ENCODE assay signal across 19 cellular contexts in genomic region chr19:18065173-18065495, GRCh38. TPM values are rescaled to one million over a fixed set of nuclear protein-coding genes. Genes with fewer than 3 reads are reported as not detected.
"Had no signal": no experiment of that assay in that cellular context is flagged by ENCODE, and none has a peak within 500 bp of the region (broad histone marks: within the 10 kb centered on the region; RNA-seq: fewer than 3 reads in every experiment).

No MANE protein-coding gene starts in this region.

- H3K27ac Mint-ChIP-seq: natural killer cell treated with Interleukin-12 subunit alpha and Interleukin-12 subunit beta and Interleukin-15 and Interleukin-18, amount 100 ng/mL, for 72 hours; type B pancreatic cell had no signal

- H3K4me3 Mint-ChIP-seq: natural killer cell treated with Interleukin-12 subunit alpha and Interleukin-12 subunit beta and Interleukin-15 and Interleukin-18, amount 100 ng/mL, for 72 hours; type B pancreatic cell had no signal

- H3K4me1 ChIP-seq: heart left ventricle, psoas muscle, sigmoid colon, suprapubic skin, thyroid gland had no signal

- H3K4me3 ChIP-seq: dorsolateral prefrontal cortex, heart left ventricle, lung, psoas muscle, sigmoid colon, suprapubic skin, thyroid gland had no signal

- ATAC-seq: esophagus mucosa; heart left ventricle; left ventricle myocardium superior; natural killer cell treated with Interleukin-12 subunit alpha and Interleukin-12 subunit beta and Interleukin-15 and Interleukin-18, amount 100 ng/mL, for 72 hours; psoas muscle; stimulated activated naive CD8-positive, alpha-beta T cell treated with anti-CD3 and anti-CD28 coated beads, Interleukin-15, Interleukin-2, amounts not matched to agents 100 U/mL and 50 U/mL, for 24 hours had no signal

- H3K36me3 Mint-ChIP-seq: natural killer cell treated with Interleukin-12 subunit alpha and Interleukin-12 subunit beta and Interleukin-15 and Interleukin-18, amount 100 ng/mL, for 72 hours; type B pancreatic cell had no signal

- H3K27me3 Mint-ChIP-seq: natural killer cell treated with Interleukin-12 subunit alpha and Interleukin-12 subunit beta and Interleukin-15 and Interleukin-18, amount 100 ng/mL, for 72 hours had no signal

- H3K9me3 Mint-ChIP-seq: natural killer cell treated with Interleukin-12 subunit alpha and Interleukin-12 subunit beta and Interleukin-15 and Interleukin-18, amount 100 ng/mL, for 72 hours; type B pancreatic cell had no signal

- H3K27me3 ChIP-seq: dorsolateral prefrontal cortex, sigmoid colon, suprapubic skin, thyroid gland had no signal

- H3K36me3 ChIP-seq: sigmoid colon, suprapubic skin, thyroid gland had no signal

- DNase-seq: cortex of kidney; dorsolateral prefrontal cortex; effector CD8-positive, alpha-beta T cell; heart left ventricle; hippocampal formation; left colon; left ventricle myocardium superior; midbrain; psoas muscle; sigmoid colon; stimulated activated CD4-positive, alpha-beta T cell treated with anti-CD3 and anti-CD28 coated beads, Interleukin-12 subunit alpha, Interleukin-12 subunit beta, amount 100 ng/mL, for 4 hours; stimulated activated naive CD8-positive, alpha-beta T cell treated with anti-CD3 and anti-CD28 coated beads, Interleukin-15, Interleukin-2, amounts not matched to agents 100 U/mL and 50 U/mL, for 24 hours; thyroid gland had no signal

- H3K27ac ChIP-seq: heart left ventricle, psoas muscle, sigmoid colon, suprapubic skin, thyroid gland had no signal

- H3K9me3 ChIP-seq: heart left ventricle, psoas muscle, sigmoid colon, suprapubic skin, thyroid gland had no signal

RNA-seq across cellular contexts. Expression of gene IL12RB1, which starts 21.6 kb away (rescaled TPM):
- total RNA-seq: kidney epithelial cell had no signal
